Comparison of ENCODE assay signal across 8 cellular contexts in the genomic region with DNA sequence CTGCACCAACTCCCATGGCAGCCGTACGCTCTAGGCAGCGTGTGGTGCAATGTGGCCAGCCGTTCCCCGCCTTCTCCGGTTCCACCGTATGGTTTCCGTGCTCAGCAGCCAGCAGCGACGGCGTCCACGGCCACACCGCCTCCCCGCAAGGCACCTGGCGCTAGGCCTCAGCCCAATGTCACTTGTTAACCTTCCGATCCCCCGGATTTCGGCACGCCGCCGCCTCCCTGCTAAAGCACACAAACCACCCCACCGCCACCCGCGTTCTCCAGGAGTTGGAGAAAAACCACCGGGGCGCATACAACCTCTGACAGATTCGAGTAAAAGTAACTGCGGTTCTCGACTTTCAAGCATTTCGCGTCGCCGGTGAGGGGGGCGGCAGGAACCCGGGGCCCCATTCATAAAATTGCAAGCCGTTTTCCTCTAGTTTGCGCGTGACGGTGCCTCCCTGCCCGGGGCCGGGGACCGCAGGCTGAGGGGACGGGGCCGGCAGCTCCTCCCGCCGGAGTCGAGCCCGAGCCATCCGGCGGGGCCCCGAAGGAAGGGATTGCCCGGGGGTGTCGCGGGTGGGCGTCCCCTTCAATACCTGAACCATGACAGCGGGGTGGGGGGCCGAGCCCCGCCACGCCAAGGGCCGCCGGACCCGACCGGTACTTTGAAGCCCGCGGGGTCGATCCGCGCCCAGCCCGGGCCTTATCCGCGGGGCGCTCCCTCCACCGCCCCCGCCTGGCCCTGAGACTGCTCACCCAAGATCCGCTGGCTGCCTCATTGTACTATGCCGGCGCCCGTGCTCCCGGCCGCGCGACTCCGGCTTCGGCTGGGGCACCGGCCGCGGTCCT. TPM values are rescaled to one million over a fixed set of nuclear protein-coding genes. Genes with fewer than 3 reads are reported as not detected.
DNase-seq lines count a peak whose midpoint lies in the region; ATAC-seq and TF ChIP-seq lines count a peak whose summit lies in the region.

Gene TEX2 (minus strand): TSS at position 839 of the 839 bp plus-strand sequence. CDS start 49,043 bp downstream, outside the sequence.

- H3K4me1 ChIP-seq in SJCRH30 = peaks cover 10% of the 10 kb centered on the region; the same call in 1 of the 2 replicates

- H3K27ac ChIP-seq in AG04450 (ENCODE audit: low read depth, low read length) (no peak within 1 kb of the TSS), SJCRH30 (peak within 1 kb of the TSS; percentile 83)

- POLR2A ChIA-PET in AG04450 (lab: Yijun Ruan, JAX) = interaction anchor here (1.0 to 1.8 kb wide), 4 partner anchors 22 to 117 kb away, joined by 4 to 9 read pairs (median 5); no protein-coding TSS in a partner anchor

- no peak for TF ChIP-seq CTCF in AG04450 (IDR thresholded peaks at IDR 0.05; ENCODE audit: low read depth, low read length)

- ATAC-seq in GM18873 (IDR thresholded peaks at IDR 0.05; ENCODE audit: low FRiP score, unreplicated experiment) = peak; percentile 17
- peak; percentile 21 for ATAC-seq in HG03108 (IDR thresholded peaks at IDR 0.05; ENCODE audit: unreplicated experiment)

- CTCF ChIA-PET in AG04450 (lab: Charles Lee) = interaction anchor here (1.2 to 1.4 kb wide), 2 partner anchors 19 to 129 kb away, joined by 3 to 5 read pairs; no protein-coding TSS in a partner anchor

- H3K27me3 ChIP-seq in AG04450 (ENCODE audit: control insufficient read depth, insufficient read depth, low read length) (peaks cover 10% of the 10 kb centered on the region), SJCRH30 (no peaks in the 10 kb centered on the region)

- H3K9me3 ChIP-seq in AG04450 (ENCODE audit: control insufficient read depth, insufficient read depth, low read length) (no peaks in the 10 kb centered on the region; the same call in 1 of the 2 replicates), SJCRH30 (replicated peaks) (no peaks in the 10 kb centered on the region)

- H3K4me3 ChIP-seq in AG04450 (ENCODE audit: low read depth, low read length) (peak within 1 kb of the TSS; percentile 79), SJCRH30 (peak within 1 kb of the TSS; percentile 94)

- H3K36me3 ChIP-seq in SJCRH30 = no peaks in the 10 kb centered on the region

- DNase-seq in AG04450 (ENCODE audit: low read depth, low spot score) (no peak), SJCRH30 (peak; percentile 75 to 77), head of caudate nucleus (peak; percentile 3 to 79 (median 56)), posterior vena cava (ENCODE audit: low spot score) (peak; percentile 85), ureter (ENCODE audit: low spot score) (peak; percentile 70)
- peak; percentile 70 for DNase-seq in activated naive CD4-positive, alpha-beta T cell treated with anti-CD3 and anti-CD28 coated beads, Interleukin-2, amount 50 U/mL, for 16 hours

- intact Hi-C loops in head of caudate nucleus (cut with DNase I) = loop anchor here (5.0 kb wide), 2 partner anchors 50 to 105 kb away; no protein-coding TSS in a partner anchor
- intact Hi-C loops in posterior vena cava (cut with DNase I) = loop anchor here in 1 of 2 donors (10.0 kb wide), 1 partner anchor 118 kb away; no protein-coding TSS in a partner anchor

RNA-seq across cellular contexts. Expression of gene TEX2, which starts in this region (rescaled TPM):
- 25.6 and 27.9 TPM in 2 replicates for polyA plus RNA-seq in AG04450 (2011; rRNA removed)
- polyA minus RNA-seq in AG04450 (2011; rRNA and poly(A)+ RNA removed) = 23.9 and 27.3 TPM in 2 replicates
- 35.5 and 36.2 TPM in 2 replicates for total RNA-seq in SJCRH30 (2014; rRNA removed; shearing (Covaris generic))
- total RNA-seq in posterior vena cava (10 to 100 TPM; 24.6 to 27.4 TPM), ureter (31.6 TPM)
